ENCODE assay signal across 15 cellular contexts in the genomic region with DNA sequence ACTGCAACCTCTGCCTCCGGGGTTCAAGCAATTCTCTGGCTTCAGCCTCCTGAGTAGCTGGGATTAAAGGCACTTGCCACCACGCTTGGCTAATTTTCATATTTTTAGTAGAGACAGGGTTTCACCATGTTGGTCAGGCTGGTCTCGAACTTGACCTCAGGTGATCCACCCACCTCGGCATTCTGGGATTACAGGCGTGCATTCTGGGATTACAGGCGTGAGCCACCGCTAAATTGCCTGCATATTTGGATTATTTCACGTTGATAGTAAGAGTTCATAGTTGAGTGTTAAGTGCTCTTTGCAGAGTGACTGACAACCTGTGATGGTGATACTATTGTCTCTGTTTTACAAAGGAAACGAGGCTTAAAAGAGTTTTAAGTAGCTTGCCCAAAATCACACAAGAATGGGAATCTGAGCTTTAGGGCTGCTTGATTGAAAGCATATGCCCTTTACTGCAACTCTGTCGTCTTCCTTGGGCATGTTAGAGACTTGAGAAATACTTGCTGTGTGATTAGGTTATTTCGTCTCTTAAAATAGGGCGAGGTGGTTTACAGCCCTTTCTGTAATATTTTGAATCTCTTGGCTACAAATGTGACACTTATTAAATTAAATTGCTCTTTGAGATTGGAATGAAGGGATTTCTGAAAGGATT. TPM values are rescaled to one million over a fixed set of nuclear protein-coding genes. Genes with fewer than 3 reads are reported as not detected.
DNase-seq lines count a peak whose midpoint lies in the region; ATAC-seq lines count a peak whose summit lies in the region.
"Had no signal": no experiment of that assay in that cellular context is flagged by ENCODE, and none has a peak within 500 bp of the region (broad histone marks: within the 10 kb centered on the region; RNA-seq: fewer than 3 reads in every experiment).

No MANE protein-coding gene starts in this region.

- no peaks in the 10 kb centered on the region for H3K9me3 Mint-ChIP-seq in activated naive CD4-positive, alpha-beta T cell treated with anti-CD3 and anti-CD28 coated beads, Interleukin-2, amount 50 U/mL, for 24 hours
- H3K9me3 Mint-ChIP-seq in stimulated activated effector memory CD8-positive, alpha-beta T cell treated with anti-CD3 and anti-CD28 coated beads, Interleukin-12 subunit alpha, Interleukin-12 subunit beta, amount 100 ng/mL, for 72 hours: no peaks in the 10 kb centered on the region

- no peak for DNase-seq in activated naive CD4-positive, alpha-beta T cell treated with Interleukin-2 at 50 U/mL for 16 hours
- no peak for DNase-seq in T-helper 17 cell
- peak; percentile 73 for DNase-seq in fibroblast of gingiva (ENCODE audit: low read depth)
- DNase-seq in stimulated activated effector memory CD8-positive, alpha-beta T cell treated with anti-CD3 and anti-CD28 coated beads, Interleukin-12 subunit alpha, Interleukin-12 subunit beta, amount 100 ng/mL, for 72 hours (ENCODE audit: low spot score in 2 of 2): no peak
- DNase-seq in activated effector memory CD4-positive, alpha-beta T cell treated with anti-CD3 and anti-CD28 coated beads, Interleukin-2, amount 50 U/mL, for 16 hours: no peak
- no peak for DNase-seq in NCI-H510A (lab: John Stamatoyannopoulos, UW)
- DNase-seq: activated CD8-positive, alpha-beta memory T cell treated with anti-CD3 and anti-CD28 coated beads, Interleukin-2, amount 50 U/mL, for 4 hours; effector memory CD4-positive, alpha-beta T cell; foreskin keratinocyte; NCI-H446; stimulated activated CD4-positive, alpha-beta T cell treated with anti-CD3 and anti-CD28 coated beads, Interleukin-4, amount 100 ng/mL, for 1 hour; T-helper 2 cell had no signal

- ATAC-seq in T-helper 17 cell (no peak), HG03442 (IDR thresholded peaks at IDR 0.05; ENCODE audit: unreplicated experiment) (no peak)
- no peak for ATAC-seq in stimulated activated effector memory CD8-positive, alpha-beta T cell treated with anti-CD3 and anti-CD28 coated beads, Interleukin-12 subunit alpha, Interleukin-12 subunit beta, amount 100 ng/mL, for 72 hours
- ATAC-seq: foreskin keratinocyte had no signal

- no peaks in the 10 kb centered on the region for H3K9me3 ChIP-seq in T-helper 17 cell (ENCODE audit: control insufficient read depth, low read length, poor library complexity, severe bottlenecking)
- H3K9me3 ChIP-seq: thoracic aorta had no signal

- peaks cover 18% of the 10 kb centered on the region for H3K36me3 Mint-ChIP-seq in activated naive CD4-positive, alpha-beta T cell treated with anti-CD3 and anti-CD28 coated beads, Interleukin-2, amount 50 U/mL, for 24 hours
- H3K36me3 Mint-ChIP-seq in T-helper 17 cell (ENCODE audit: low read depth): peaks cover 5% of the 10 kb centered on the region
- peaks cover 82% of the 10 kb centered on the region for H3K36me3 Mint-ChIP-seq in stimulated activated effector memory CD8-positive, alpha-beta T cell treated with anti-CD3 and anti-CD28 coated beads, Interleukin-12 subunit alpha, Interleukin-12 subunit beta, amount 100 ng/mL, for 72 hours

- peak overlapping the region; percentile 90 for H3K27ac Mint-ChIP-seq in activated naive CD4-positive, alpha-beta T cell treated with anti-CD3 and anti-CD28 coated beads, Interleukin-2, amount 50 U/mL, for 24 hours
- peak overlapping the region; percentile 85 for H3K27ac Mint-ChIP-seq in T-helper 17 cell
- peak overlapping the region; percentile 38 for H3K27ac Mint-ChIP-seq in stimulated activated effector memory CD8-positive, alpha-beta T cell treated with anti-CD3 and anti-CD28 coated beads, Interleukin-12 subunit alpha, Interleukin-12 subunit beta, amount 100 ng/mL, for 72 hours

- peak overlapping the region; percentile 68 for H3K4me3 Mint-ChIP-seq in activated naive CD4-positive, alpha-beta T cell treated with anti-CD3 and anti-CD28 coated beads, Interleukin-2, amount 50 U/mL, for 24 hours
- peak overlapping the region; percentile 47 for H3K4me3 Mint-ChIP-seq in T-helper 17 cell
- peak overlapping the region; percentile 52 for H3K4me3 Mint-ChIP-seq in stimulated activated effector memory CD8-positive, alpha-beta T cell treated with anti-CD3 and anti-CD28 coated beads, Interleukin-12 subunit alpha, Interleukin-12 subunit beta, amount 100 ng/mL, for 72 hours

- peaks cover 86% of the 10 kb centered on the region for H3K4me1 Mint-ChIP-seq in activated naive CD4-positive, alpha-beta T cell treated with anti-CD3 and anti-CD28 coated beads, Interleukin-2, amount 50 U/mL, for 24 hours
- H3K4me1 Mint-ChIP-seq in T-helper 17 cell: peaks cover 74% of the 10 kb centered on the region
- peaks cover 82% of the 10 kb centered on the region for H3K4me1 Mint-ChIP-seq in stimulated activated effector memory CD8-positive, alpha-beta T cell treated with anti-CD3 and anti-CD28 coated beads, Interleukin-12 subunit alpha, Interleukin-12 subunit beta, amount 100 ng/mL, for 72 hours

- H3K27me3 Mint-ChIP-seq in activated naive CD4-positive, alpha-beta T cell treated with anti-CD3 and anti-CD28 coated beads, Interleukin-2, amount 50 U/mL, for 24 hours: no peaks in the 10 kb centered on the region
- H3K27me3 Mint-ChIP-seq in T-helper 17 cell: no peaks in the 10 kb centered on the region

RNA-seq across cellular contexts. Expression of a gene that starts 12.4 kb away (rescaled TPM):
- total RNA-seq in T-helper 17 cell: 100 to 1,000 TPM; 371 to 385 TPM

Comparison
In these comparisons a context has a peak if more than half of its experiments do, and no peak if none do; other contexts are left out.
1. H3K27ac Mint-ChIP-seq: peak in every context shown above with its lines; median percentile 90 in activated naive CD4-positive, alpha-beta T cell treated with anti-CD3 and anti-CD28 coated beads, Interleukin-2, amount 50 U/mL, for 24 hours; 85 in T-helper 17 cell; 38 in stimulated activated effector memory CD8-positive, alpha-beta T cell treated with anti-CD3 and anti-CD28 coated beads, Interleukin-12 subunit alpha, Interleukin-12 subunit beta, amount 100 ng/mL, for 72 hours.